ENCODE assay signal across 36 cellular contexts in the genomic region with DNA sequence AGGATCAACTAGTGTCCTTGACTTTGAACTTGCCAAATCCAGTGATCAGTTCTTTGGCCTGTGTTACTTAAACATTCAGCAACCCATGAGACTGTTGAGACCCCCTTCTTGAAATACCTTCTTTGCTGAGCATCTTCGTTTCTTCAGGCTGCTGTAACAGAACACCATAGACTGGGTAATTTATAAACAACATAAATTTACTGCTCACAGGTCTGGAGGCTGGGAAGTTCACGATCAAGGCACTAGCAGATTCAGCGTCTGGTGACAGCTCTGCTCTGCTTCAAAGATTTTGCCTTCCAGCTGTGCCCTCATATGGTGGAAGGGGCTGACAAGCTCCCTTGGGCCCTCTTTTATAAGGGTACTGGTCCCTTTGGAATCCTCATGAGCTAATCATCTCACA. TPM values are rescaled to one million over a fixed set of nuclear protein-coding genes. Genes with fewer than 3 reads are reported as not detected.
"Had no signal": no experiment of that assay in that cellular context is flagged by ENCODE, and none has a peak within 500 bp of the region (broad histone marks: within the 10 kb centered on the region; RNA-seq: fewer than 3 reads in every experiment).

No MANE protein-coding gene starts in this region.

- H3K9me3 ChIP-seq: ascending aorta had no signal

- H3K27ac Mint-ChIP-seq: activated B cell treated with CpG ODN at 0.5 μM for 24 hours; activated CD4-positive, alpha-beta memory T cell treated with anti-CD3 and anti-CD28 coated beads for 36 hours; activated CD4-positive, alpha-beta T cell treated with anti-CD3 and anti-CD28 coated beads, Interleukin-2, amount 10 ng/mL, durations not matched to agents 24 days and 14 days; activated CD8-positive, alpha-beta memory T cell treated with anti-CD3 and anti-CD28 coated beads, Interleukin-2, amount 10 ng/mL, durations not matched to agents 7 days and 5 days; activated CD8-positive, alpha-beta T cell treated with anti-CD3 and anti-CD28 coated beads for 36 hours; activated naive CD4-positive, alpha-beta T cell treated with anti-CD3 and anti-CD28 coated beads, Interleukin-2, amount 10 ng/mL, durations not matched to agents 7 days and 5 days; activated naive CD4-positive, alpha-beta T cell treated with anti-CD3 and anti-CD28 coated beads, Interleukin-2, amount 50 U/mL, for 24 hours; activated naive CD8-positive, alpha-beta T cell; activated naive CD8-positive, alpha-beta T cell treated with anti-CD3 and anti-CD28 coated beads, Interleukin-2, amount 10 ng/mL, durations not matched to agents 7 days and 5 days; activated naive CD8-positive, alpha-beta T cell treated with anti-CD3 and anti-CD28 coated beads, Interleukin-2, amount 50 U/mL, for 24 hours; activated T-cell treated with anti-CD3 and anti-CD28 coated beads, Interleukin-2, amount 50 U/mL, for 24 hours; activated T-helper 2 cell treated with anti-CD3 and anti-CD28 coated beads, Interferon-gamma antibody, Interleukin-2, Interleukin-4, amounts not matched to agents 10 μg/mL and 5 μg/mL and 100 μg/mL, durations not matched to agents 14 hours and 24 hours and 36 hours; brain; T-helper 1 cell treated with Interleukin-12 subunit alpha and Interleukin-12 subunit beta and Interleukin-4 antibody, amounts not matched to agents 30 μg/mL and 1 μg/mL, for 36 hours; T-helper 2 cell treated with Interferon-gamma antibody and Interleukin-4, amounts not matched to agents 5 μg/mL and 100 μg/mL, for 36 hours had no signal

- ATAC-seq: activated CD8-positive, alpha-beta memory T cell treated with anti-CD3 and anti-CD28 coated beads, Interleukin-2, amount 10 ng/mL, durations not matched to agents 7 days and 5 days; activated CD8-positive, alpha-beta T cell treated with anti-CD3 and anti-CD28 coated beads for 36 hours; activated naive CD8-positive, alpha-beta T cell treated with anti-CD3 and anti-CD28 coated beads, Interleukin-2, amount 50 U/mL, for 24 hours had no signal

- H3K9me3 Mint-ChIP-seq: activated CD4-positive, alpha-beta memory T cell treated with anti-CD3 and anti-CD28 coated beads for 36 hours; activated CD4-positive, alpha-beta T cell treated with anti-CD3 and anti-CD28 coated beads, Interleukin-2, amount 10 ng/mL, durations not matched to agents 24 days and 14 days; activated CD8-positive, alpha-beta T cell treated with anti-CD3 and anti-CD28 coated beads for 36 hours; activated naive CD4-positive, alpha-beta T cell treated with anti-CD3 and anti-CD28 coated beads, Interleukin-2, amount 10 ng/mL, durations not matched to agents 7 days and 5 days; activated naive CD4-positive, alpha-beta T cell treated with anti-CD3 and anti-CD28 coated beads, Interleukin-2, amount 50 U/mL, for 24 hours; activated T-cell treated with anti-CD3 and anti-CD28 coated beads, Interleukin-2, amount 50 U/mL, for 24 hours; activated T-helper 2 cell treated with anti-CD3 and anti-CD28 coated beads, Interferon-gamma antibody, Interleukin-2, Interleukin-4, amounts not matched to agents 10 μg/mL and 5 μg/mL and 100 μg/mL, durations not matched to agents 14 hours and 24 hours and 36 hours; brain; T-helper 1 cell treated with Interleukin-12 subunit alpha and Interleukin-12 subunit beta and Interleukin-4 antibody, amounts not matched to agents 30 μg/mL and 1 μg/mL, for 36 hours; T-helper 2 cell treated with Interferon-gamma antibody and Interleukin-4, amounts not matched to agents 5 μg/mL and 100 μg/mL, for 36 hours had no signal

- H3K27me3 Mint-ChIP-seq: activated B cell treated with CpG ODN at 0.5 μM for 24 hours; activated CD4-positive, alpha-beta memory T cell treated with anti-CD3 and anti-CD28 coated beads for 36 hours; activated CD4-positive, alpha-beta T cell treated with anti-CD3 and anti-CD28 coated beads, Interleukin-2, amount 10 ng/mL, durations not matched to agents 24 days and 14 days; activated CD8-positive, alpha-beta memory T cell treated with anti-CD3 and anti-CD28 coated beads, Interleukin-2, amount 10 ng/mL, durations not matched to agents 7 days and 5 days; activated CD8-positive, alpha-beta T cell treated with anti-CD3 and anti-CD28 coated beads for 36 hours; activated naive CD4-positive, alpha-beta T cell treated with anti-CD3 and anti-CD28 coated beads, Interleukin-2, amount 10 ng/mL, durations not matched to agents 7 days and 5 days; activated naive CD4-positive, alpha-beta T cell treated with anti-CD3 and anti-CD28 coated beads, Interleukin-2, amount 50 U/mL, for 24 hours; activated naive CD8-positive, alpha-beta T cell; activated naive CD8-positive, alpha-beta T cell treated with anti-CD3 and anti-CD28 coated beads, Interleukin-2, amount 50 U/mL, for 24 hours; activated T-cell treated with anti-CD3 and anti-CD28 coated beads, Interleukin-2, amount 50 U/mL, for 24 hours; brain; central memory CD8-positive, alpha-beta T cell had no signal

- H3K4me3 ChIP-seq: ascending aorta, cardiac muscle cell had no signal

- H3K4me3 Mint-ChIP-seq: activated B cell treated with CpG ODN at 0.5 μM for 24 hours; activated CD4-positive, alpha-beta memory T cell treated with anti-CD3 and anti-CD28 coated beads for 36 hours; activated CD4-positive, alpha-beta T cell treated with anti-CD3 and anti-CD28 coated beads, Interleukin-2, amount 10 ng/mL, durations not matched to agents 24 days and 14 days; activated CD8-positive, alpha-beta memory T cell treated with anti-CD3 and anti-CD28 coated beads, Interleukin-2, amount 10 ng/mL, durations not matched to agents 7 days and 5 days; activated CD8-positive, alpha-beta T cell treated with anti-CD3 and anti-CD28 coated beads for 36 hours; activated naive CD4-positive, alpha-beta T cell treated with anti-CD3 and anti-CD28 coated beads, Interleukin-2, amount 10 ng/mL, durations not matched to agents 7 days and 5 days; activated naive CD4-positive, alpha-beta T cell treated with anti-CD3 and anti-CD28 coated beads, Interleukin-2, amount 50 U/mL, for 24 hours; activated naive CD8-positive, alpha-beta T cell; activated naive CD8-positive, alpha-beta T cell treated with anti-CD3 and anti-CD28 coated beads, Interleukin-2, amount 10 ng/mL, durations not matched to agents 7 days and 5 days; activated naive CD8-positive, alpha-beta T cell treated with anti-CD3 and anti-CD28 coated beads, Interleukin-2, amount 50 U/mL, for 24 hours; activated T-cell treated with anti-CD3 and anti-CD28 coated beads, Interleukin-2, amount 50 U/mL, for 24 hours; brain; central memory CD8-positive, alpha-beta T cell; T-helper 1 cell treated with Interleukin-12 subunit alpha and Interleukin-12 subunit beta and Interleukin-4 antibody, amounts not matched to agents 30 μg/mL and 1 μg/mL, for 36 hours; T-helper 2 cell treated with Interferon-gamma antibody and Interleukin-4, amounts not matched to agents 5 μg/mL and 100 μg/mL, for 36 hours had no signal

- DNase-seq: activated B cell treated with CpG ODN at 0.5 μM for 24 hours; activated CD4-positive, alpha-beta memory T cell treated with anti-CD3 and anti-CD28 coated beads for 36 hours; activated CD4-positive, alpha-beta T cell treated with anti-CD3 and anti-CD28 coated beads for 4 hours; activated CD4-positive, alpha-beta T cell treated with anti-CD3 and anti-CD28 coated beads, Interleukin-2, amount 10 ng/mL, durations not matched to agents 24 days and 14 days; activated CD4-positive, alpha-beta T cell treated with anti-CD3 and anti-CD28 coated beads, Interleukin-2, amount 50 U/mL, for 1 hour; activated CD4-positive, alpha-beta T cell treated with anti-CD3 and anti-CD28 coated beads, Interleukin-2, amount 50 U/mL, for 4 hours; activated CD4-positive, CD25-positive, alpha-beta regulatory T cell treated with anti-CD3 and anti-CD28 coated beads, Interleukin-2, amount 50 U/mL, for 72 hours; activated CD8-positive, alpha-beta memory T cell treated with anti-CD3 and anti-CD28 coated beads for 24 hours; activated CD8-positive, alpha-beta memory T cell treated with anti-CD3 and anti-CD28 coated beads, Interleukin-2, amount 10 ng/mL, durations not matched to agents 7 days and 5 days; activated CD8-positive, alpha-beta memory T cell treated with anti-CD3 and anti-CD28 coated beads, Interleukin-2, amount 50 U/mL, for 48 hours; activated CD8-positive, alpha-beta T cell treated with anti-CD3 and anti-CD28 coated beads for 36 hours; activated effector memory CD4-positive, alpha-beta T cell treated with Interleukin-2 at 50 U/mL for 16 hours; activated gamma-delta T cell; activated naive CD4-positive, alpha-beta T cell treated with anti-CD3 and anti-CD28 coated beads, Interleukin-2, amount 10 ng/mL, durations not matched to agents 7 days and 5 days; activated naive CD4-positive, alpha-beta T cell treated with Interleukin-2 at 50 U/mL for 16 hours; activated naive CD8-positive, alpha-beta T cell treated with anti-CD3 and anti-CD28 coated beads, Interleukin-2, amount 10 ng/mL, durations not matched to agents 7 days and 5 days; activated naive CD8-positive, alpha-beta T cell treated with anti-CD3 and anti-CD28 coated beads, Interleukin-2, amount 50 U/mL, for 24 hours; activated T-cell treated with anti-CD3 and anti-CD28 coated beads, Interleukin-2, amount 50 U/mL, for 24 hours; activated T-cell treated with anti-CD3 and anti-CD28 coated beads, Interleukin-2, amount 50 U/mL, for 48 hours; cerebellar nuclear complex; T-helper 1 cell; T-helper 2 cell; T-helper 9 cell had no signal

- H3K4me1 ChIP-seq: ascending aorta had no signal

- H3K27ac ChIP-seq: ascending aorta, cardiac muscle cell, VCaP had no signal

- H3K27me3 ChIP-seq: ascending aorta, cardiac muscle cell had no signal

- H3K36me3 ChIP-seq: ascending aorta, cardiac muscle cell had no signal

- H3K36me3 Mint-ChIP-seq: activated CD4-positive, alpha-beta memory T cell treated with anti-CD3 and anti-CD28 coated beads for 36 hours; activated CD8-positive, alpha-beta memory T cell treated with anti-CD3 and anti-CD28 coated beads, Interleukin-2, amount 10 ng/mL, durations not matched to agents 7 days and 5 days; activated naive CD4-positive, alpha-beta T cell treated with anti-CD3 and anti-CD28 coated beads, Interleukin-2, amount 10 ng/mL, durations not matched to agents 7 days and 5 days; brain had no signal

- H3K4me1 Mint-ChIP-seq: activated B cell treated with CpG ODN at 0.5 μM for 24 hours; activated CD4-positive, alpha-beta T cell treated with anti-CD3 and anti-CD28 coated beads, Interleukin-2, amount 10 ng/mL, durations not matched to agents 24 days and 14 days; activated CD8-positive, alpha-beta memory T cell treated with anti-CD3 and anti-CD28 coated beads, Interleukin-2, amount 10 ng/mL, durations not matched to agents 7 days and 5 days; activated naive CD4-positive, alpha-beta T cell treated with anti-CD3 and anti-CD28 coated beads, Interleukin-2, amount 10 ng/mL, durations not matched to agents 7 days and 5 days; central memory CD8-positive, alpha-beta T cell had no signal

RNA-seq across cellular contexts. Expression of gene TSPYL6, which starts 28.8 kb away (rescaled TPM):
- total RNA-seq: activated B cell treated with CpG ODN at 0.5 μM for 24 hours; activated CD4-positive, alpha-beta memory T cell treated with anti-CD3 and anti-CD28 coated beads for 36 hours; activated CD4-positive, alpha-beta T cell treated with anti-CD3 and anti-CD28 coated beads, Interleukin-2, amount 10 ng/mL, durations not matched to agents 24 days and 14 days; activated CD8-positive, alpha-beta memory T cell treated with anti-CD3 and anti-CD28 coated beads, Interleukin-2, amount 10 ng/mL, durations not matched to agents 7 days and 5 days; activated CD8-positive, alpha-beta T cell treated with anti-CD3 and anti-CD28 coated beads for 36 hours; activated naive CD8-positive, alpha-beta T cell treated with anti-CD3 and anti-CD28 coated beads, Interleukin-2, amount 10 ng/mL, durations not matched to agents 7 days and 5 days; activated T-helper 2 cell treated with anti-CD3 and anti-CD28 coated beads, Interferon-gamma antibody, Interleukin-2, Interleukin-4, amounts not matched to agents 10 μg/mL and 5 μg/mL and 100 μg/mL, durations not matched to agents 14 hours and 24 hours and 36 hours; ascending aorta; bronchial epithelial cell; cardiac muscle cell; chondrocyte had no signal
- polyA plus RNA-seq: adipose tissue, cardiac muscle cell had no signal
